ENCODE assay signal across 22 cellular contexts in the genomic region with DNA sequence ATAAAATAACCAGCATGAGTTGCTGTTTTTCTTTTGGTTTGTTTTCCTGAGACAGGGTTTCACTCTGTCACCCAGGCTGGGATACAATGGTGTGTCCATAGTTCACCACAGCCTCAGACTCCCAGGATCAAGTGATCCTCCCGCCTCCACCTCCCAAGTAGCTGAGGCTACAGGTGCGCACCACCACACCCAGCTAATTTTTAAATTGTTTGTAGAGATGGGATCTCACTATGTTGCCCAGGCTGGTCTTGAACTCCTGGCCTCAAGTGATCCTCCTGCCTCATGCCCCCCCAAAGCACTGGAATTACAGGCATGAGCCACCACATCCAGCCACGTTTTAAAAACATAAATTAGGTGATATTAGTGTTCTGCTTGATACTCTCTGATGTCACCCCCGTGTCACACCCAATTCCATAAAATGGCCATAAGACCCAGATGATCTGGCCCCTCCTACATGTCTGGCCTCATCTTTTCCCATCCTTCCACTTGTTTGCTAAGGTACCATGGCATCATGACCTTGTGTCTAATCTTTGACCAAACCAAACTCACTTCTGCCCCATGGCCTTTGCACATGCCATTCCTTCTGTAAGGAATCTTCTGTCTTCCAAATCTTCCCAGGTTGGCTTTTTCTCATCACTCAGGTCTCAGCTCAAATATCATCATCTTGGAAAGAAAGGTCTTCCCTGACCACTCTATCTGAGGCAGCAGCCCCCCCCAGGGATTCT. TPM values are rescaled to one million over a fixed set of nuclear protein-coding genes. Genes with fewer than 3 reads are reported as not detected.
DNase-seq lines count a peak whose midpoint lies in the region; ATAC-seq, FAIRE-seq and TF ChIP-seq lines count a peak whose summit lies in the region.
"Had no signal": no experiment of that assay in that cellular context is flagged by ENCODE, and none has a peak within 500 bp of the region (broad histone marks: within the 10 kb centered on the region; RNA-seq: fewer than 3 reads in every experiment).

No MANE protein-coding gene starts in this region.

- H3K4me3 Mint-ChIP-seq in CD8-positive, alpha-beta memory T cell = peak overlapping the region in 3 of 7 donors; percentile 13 to 48 (median 38)
- peak overlapping the region in 1 of 8 donors; percentile 12 for H3K4me3 Mint-ChIP-seq in naive B cell
- H3K4me3 Mint-ChIP-seq: activated naive CD4-positive, alpha-beta T cell treated with anti-CD3 and anti-CD28 coated beads, Interleukin-2, amount 10 ng/mL, durations not matched to agents 7 days and 5 days had no signal

- ATAC-seq in A549 (no peak), naive B cell (ENCODE audit: low read depth in 2 of 2) (no peak), HG03108 (IDR thresholded peaks at IDR 0.05; ENCODE audit: unreplicated experiment) (no peak)
- ATAC-seq: esophagus mucosa, left lobe of liver, mucosa of descending colon had no signal

- no peak overlapping the region for H3K4me2 ChIP-seq in A549

- FAIRE-seq in A549 (lab: Jason Lieb, UNC) = no peak
- FAIRE-seq: bronchial epithelial cell had no signal

- peaks cover 5 to 30% (median 13%) of the 10 kb centered on the region in 3 donors for H3K36me3 Mint-ChIP-seq in CD8-positive, alpha-beta memory T cell
- peaks cover 13 to 18% of the 10 kb centered on the region in 2 donors for H3K36me3 Mint-ChIP-seq in naive B cell

- H3K27ac ChIP-seq in A549 (no peak overlapping the region), angular gyrus (ENCODE audit: low read depth, low read length) (peak overlapping the region; percentile 71)
- H3K27ac ChIP-seq in CD8-positive, alpha-beta memory T cell (ENCODE audit: low read depth, low read length) = no peak overlapping the region
- H3K27ac ChIP-seq: right atrium auricular region, WERI-Rb-1 had no signal

- CTCF ChIA-PET in A549 (lab: Yijun Ruan, JAX) = no interaction called here
- CTCF ChIA-PET in CD8-positive, alpha-beta memory T cell (lab: Charles Lee) = interaction anchor here (1.3 kb wide), 1 partner anchor 8 kb away, joined by 3 read pairs; no protein-coding TSS in a partner anchor

- peak overlapping the region; percentile 34 to 99 (median 88) for H3K27ac Mint-ChIP-seq in CD8-positive, alpha-beta memory T cell
- peak overlapping the region in 5 of 6 donors; percentile 39 to 72 (median 44) for H3K27ac Mint-ChIP-seq in naive B cell
- H3K27ac Mint-ChIP-seq: activated naive CD4-positive, alpha-beta T cell treated with anti-CD3 and anti-CD28 coated beads, Interleukin-2, amount 10 ng/mL, durations not matched to agents 7 days and 5 days had no signal

- H3K27me3 Mint-ChIP-seq in CD8-positive, alpha-beta memory T cell = peaks cover 0 to 3% of the 10 kb centered on the region in 2 donors
- no peaks in the 10 kb centered on the region for H3K27me3 Mint-ChIP-seq in naive B cell
- H3K27me3 Mint-ChIP-seq: activated naive CD4-positive, alpha-beta T cell treated with anti-CD3 and anti-CD28 coated beads, Interleukin-2, amount 10 ng/mL, durations not matched to agents 7 days and 5 days had no signal

- no peaks in the 10 kb centered on the region for H3K27me3 ChIP-seq in CD8-positive, alpha-beta memory T cell (ENCODE audit: insufficient read depth, low read length, poor library complexity, severe bottlenecking)
- H3K27me3 ChIP-seq: right atrium auricular region had no signal

- peaks cover 44% of the 10 kb centered on the region for H3K4me1 ChIP-seq in A549
- peaks cover 66% of the 10 kb centered on the region for H3K4me1 ChIP-seq in CD8-positive, alpha-beta memory T cell (ENCODE audit: insufficient read depth, low read length)

- 94% methylated on average over 4 of the region's 4 CpGs for WGBS in A549 (ENCODE audit: missing lambda C conversion rate)

- no peaks in the 10 kb centered on the region for H3K9me3 ChIP-seq in A549
- no peaks in the 10 kb centered on the region for H3K9me3 ChIP-seq in CD8-positive, alpha-beta memory T cell (ENCODE audit: low read length)
- H3K9me3 ChIP-seq: HAP-1, mucosa of descending colon, right atrium auricular region had no signal

- POLR2A ChIA-PET in A549 (lab: Yijun Ruan, JAX) = no interaction called here
- POLR2A ChIA-PET in CD8-positive, alpha-beta memory T cell (lab: Charles Lee) = interaction anchor here (0.6 kb wide), 1 partner anchor 22 kb away, joined by 7 read pairs; no protein-coding TSS in a partner anchor

- no peak for TF ChIP-seq EP300 in A549 (IDR thresholded peaks at IDR 0.05)

- TF ChIP-seq POLR2A in A549 (IDR thresholded peaks at IDR 0.05; ENCODE audit: low read length) = no peak

- no peaks in the 10 kb centered on the region for H3K36me3 ChIP-seq in CD8-positive, alpha-beta memory T cell (ENCODE audit: insufficient read depth, low read length)
- H3K36me3 ChIP-seq: HAP-1, right atrium auricular region had no signal

- TF ChIP-seq RAD21 in A549 (conservative IDR thresholded peaks at IDR 0.05 in 1 of 2, IDR thresholded peaks at IDR 0.05 in 1 of 2) = no peak

- H3K4me1 Mint-ChIP-seq in CD8-positive, alpha-beta memory T cell = peaks cover 83 to 93% (median 91%) of the 10 kb centered on the region in 3 donors
- H3K4me1 Mint-ChIP-seq in naive B cell = peaks cover 68 to 97% (median 72%) of the 10 kb centered on the region in 3 donors

- H3K4me3 ChIP-seq in A549 = no peak overlapping the region
- no peak overlapping the region for H3K4me3 ChIP-seq in CD8-positive, alpha-beta memory T cell (ENCODE audit: low read length)
- H3K4me3 ChIP-seq: HAP-1, mucosa of descending colon, right atrium auricular region had no signal

- TF ChIP-seq CTCF in A549 (IDR thresholded peaks at IDR 0.05) = no peak

- H3K9me3 Mint-ChIP-seq in CD8-positive, alpha-beta memory T cell = peaks cover 0 to 7% (median 0%) of the 10 kb centered on the region in 5 donors
- H3K9me3 Mint-ChIP-seq in naive B cell = peaks cover 0 to 2% (median 0%) of the 10 kb centered on the region in 7 donors

- no peak for DNase-seq in A549 (ENCODE audit: low read depth in 1 of 2, low spot score in 1 of 2)
- DNase-seq in CD8-positive, alpha-beta memory T cell = no peak
- DNase-seq in naive B cell = no peak
- DNase-seq in SIG-M5 (lab: John Stamatoyannopoulos, UW) = no peak
- DNase-seq in NCI-H1417 treated with DMSO at 0.1 percent for 48 hours (lab: John Stamatoyannopoulos, UW) = no peak
- DNase-seq in RPMI8226 = no peak
- DNase-seq: activated naive CD4-positive, alpha-beta T cell treated with anti-CD3 and anti-CD28 coated beads, Interleukin-2, amount 10 ng/mL, durations not matched to agents 7 days and 5 days; IMR-90; MM.1S; mucosa of descending colon; NCI-H187; NCI-H345; Right ventricle myocardium superior; stimulated activated CD4-positive, alpha-beta T cell treated with anti-CD3 and anti-CD28 coated beads, Interleukin-15, amount 100 ng/mL, for 24 hours; WERI-Rb-1 had no signal

TF ChIP-seq in A549, 52 proteins besides CTCF, POLR2A, EP300 and RAD21:
- TF ChIP-seq HDAC2 (IDR thresholded peaks at IDR 0.05) (0 out of 2 replicates have a peak, but pooled peaks have one; percentile 46), REST (IDR thresholded peaks at IDR 0.05) (no peak)

RNA-seq across cellular contexts. Expression of gene SIK3, which starts 6.3 kb away (rescaled TPM):
- polyA plus RNA-seq in A549 (2011; rRNA removed) = 8.2 and 12.3 TPM in 2 replicates
- 4.3 and 5.4 TPM in 2 replicates for polyA plus RNA-seq in A549 (2012; cell fraction: cytosol; rRNA removed)
- polyA plus RNA-seq in A549 (2012; cell fraction: nucleus; rRNA removed) = 10.6 and 12.8 TPM in 2 replicates
- 7.3 to 9.0 TPM (median 8.7 TPM) in 3 replicates for polyA plus RNA-seq in A549 (2017; fragmentation: RNase III; extraction: RNeasy Plus Mini Kit Qiagen cat#74134 plus additional on column Dnase treatment)
- polyA minus RNA-seq in A549 (2011; rRNA and poly(A)+ RNA removed) = 17.8 and 25.0 TPM in 2 replicates
- 10 to 100 TPM; 42.8 to 48.7 TPM for total RNA-seq in CD8-positive, alpha-beta memory T cell
- 33.9 TPM for polyA plus RNA-seq in CD8-positive, alpha-beta memory T cell
- 10 to 100 TPM; 27.7 to 52.1 (median 35.6) TPM for polyA plus RNA-seq in naive B cell (ENCODE audit: low read depth in 6 of 6)

RNA-seq across cellular contexts. Expression of gene PAFAH1B2, which starts 52.2 kb away (rescaled TPM):
- polyA plus RNA-seq in A549 (2011; rRNA removed) (47.8 and 55.3 TPM in 2 replicates), A549 (2017; fragmentation: RNase III; extraction: RNeasy Plus Mini Kit Qiagen cat#74134 plus additional on column Dnase treatment) (32.2 to 33.9 TPM (median 32.9 TPM) in 3 replicates), naive B cell (ENCODE audit: low read depth in 6 of 6) (10 to 100 TPM; 18.0 to 23.3 (median 20.9) TPM)
- polyA plus RNA-seq in A549 (2012; cell fraction: cytosol; rRNA removed) = 15.0 and 15.1 TPM in 2 replicates
- 9.5 and 10.2 TPM in 2 replicates for polyA plus RNA-seq in A549 (2012; cell fraction: nucleus; rRNA removed)
- polyA minus RNA-seq in A549 (2011; rRNA and poly(A)+ RNA removed) = 134 and 169 TPM in 2 replicates
- total RNA-seq in CD8-positive, alpha-beta memory T cell = 10 to 100 TPM; 79.5 to 84.5 TPM
- 15.9 TPM for polyA plus RNA-seq in CD8-positive, alpha-beta memory T cell
